Comparison of ENCODE assay signal across 13 cellular contexts in genomic region chr21:35178812-35179211, GRCh38.
DNase-seq lines count a peak whose midpoint lies in the region; ATAC-seq lines count a peak whose summit lies in the region.
"Had no signal": no experiment of that assay in that cellular context is flagged by ENCODE, and none has a peak within 500 bp of the region (broad histone marks: within the 10 kb centered on the region; RNA-seq: fewer than 3 reads in every experiment).

No MANE protein-coding gene starts in this region.

- CTCF ChIA-PET in activated naive CD4-positive, alpha-beta T cell treated with anti-CD3 and anti-CD28 coated beads, Interleukin-2, amount 10 ng/mL, durations not matched to agents 7 days and 5 days (lab: Charles Lee): no interaction called here

- H3K27me3 Mint-ChIP-seq in activated naive CD4-positive, alpha-beta T cell treated with anti-CD3 and anti-CD28 coated beads, Interleukin-2, amount 10 ng/mL, durations not matched to agents 7 days and 5 days: no peaks in the 10 kb centered on the region

- H3K36me3 Mint-ChIP-seq in activated naive CD4-positive, alpha-beta T cell treated with anti-CD3 and anti-CD28 coated beads, Interleukin-2, amount 10 ng/mL, durations not matched to agents 7 days and 5 days: peaks cover 9% of the 10 kb centered on the region

- ATAC-seq in esophagus mucosa: peak; percentile 81
- peak; percentile 92 for ATAC-seq in stimulated activated naive CD8-positive, alpha-beta T cell treated with anti-CD3 and anti-CD28 coated beads, Interleukin-15, Interleukin-2, amounts not matched to agents 100 U/mL and 50 U/mL, for 24 hours
- ATAC-seq in GM21576 (IDR thresholded peaks at IDR 0.05; ENCODE audit: unreplicated experiment): no peak

- DNase-seq in activated naive CD4-positive, alpha-beta T cell treated with anti-CD3 and anti-CD28 coated beads, Interleukin-2, amount 50 U/mL, for 16 hours: peak; percentile 15
- no peak for DNase-seq in activated naive CD4-positive, alpha-beta T cell treated with anti-CD3 and anti-CD28 coated beads, Interleukin-2, amount 10 ng/mL, durations not matched to agents 7 days and 5 days
- peak; percentile 51 for DNase-seq in RKO (ENCODE audit: low spot score)
- no peak for DNase-seq in stimulated activated naive CD8-positive, alpha-beta T cell treated with anti-CD3 and anti-CD28 coated beads, Interleukin-15, Interleukin-2, amounts not matched to agents 100 U/mL and 50 U/mL, for 24 hours
- no peak for DNase-seq in kidney glomerular epithelial cell (lab: John Stamatoyannopoulos, UW)
- no peak for DNase-seq in COR-L47 (lab: John Stamatoyannopoulos, UW)
- DNase-seq: activated gamma-delta T cell, AML-193, DND-41, midbrain, NCI-H524 treated with DMSO at 0.1 percent for 48 hours had no signal

- peaks cover 14% of the 10 kb centered on the region for H3K9me3 Mint-ChIP-seq in activated naive CD4-positive, alpha-beta T cell treated with anti-CD3 and anti-CD28 coated beads, Interleukin-2, amount 10 ng/mL, durations not matched to agents 7 days and 5 days

- H3K4me3 Mint-ChIP-seq in activated naive CD4-positive, alpha-beta T cell treated with anti-CD3 and anti-CD28 coated beads, Interleukin-2, amount 10 ng/mL, durations not matched to agents 7 days and 5 days: no peak overlapping the region

- H3K4me1 Mint-ChIP-seq in activated naive CD4-positive, alpha-beta T cell treated with anti-CD3 and anti-CD28 coated beads, Interleukin-2, amount 10 ng/mL, durations not matched to agents 7 days and 5 days: peaks cover 2% of the 10 kb centered on the region

- H3K27ac Mint-ChIP-seq in activated naive CD4-positive, alpha-beta T cell treated with anti-CD3 and anti-CD28 coated beads, Interleukin-2, amount 10 ng/mL, durations not matched to agents 7 days and 5 days: no peak overlapping the region

Comparison
In these comparisons a context has a peak if more than half of its experiments do, and no peak if none do; other contexts are left out.
1. DNase-seq: peak in activated naive CD4-positive, alpha-beta T cell treated with anti-CD3 and anti-CD28 coated beads, Interleukin-2, amount 50 U/mL, for 16 hours (single experiment) and RKO (single experiment); none in activated naive CD4-positive, alpha-beta T cell treated with anti-CD3 and anti-CD28 coated beads, Interleukin-2, amount 10 ng/mL, durations not matched to agents 7 days and 5 days (single experiment), stimulated activated naive CD8-positive, alpha-beta T cell treated with anti-CD3 and anti-CD28 coated beads, Interleukin-15, Interleukin-2, amounts not matched to agents 100 U/mL and 50 U/mL, for 24 hours (single experiment), kidney glomerular epithelial cell (single experiment) and COR-L47 (single experiment).